13 cellular contexts compared by ENCODE assay signal in the genomic region with DNA sequence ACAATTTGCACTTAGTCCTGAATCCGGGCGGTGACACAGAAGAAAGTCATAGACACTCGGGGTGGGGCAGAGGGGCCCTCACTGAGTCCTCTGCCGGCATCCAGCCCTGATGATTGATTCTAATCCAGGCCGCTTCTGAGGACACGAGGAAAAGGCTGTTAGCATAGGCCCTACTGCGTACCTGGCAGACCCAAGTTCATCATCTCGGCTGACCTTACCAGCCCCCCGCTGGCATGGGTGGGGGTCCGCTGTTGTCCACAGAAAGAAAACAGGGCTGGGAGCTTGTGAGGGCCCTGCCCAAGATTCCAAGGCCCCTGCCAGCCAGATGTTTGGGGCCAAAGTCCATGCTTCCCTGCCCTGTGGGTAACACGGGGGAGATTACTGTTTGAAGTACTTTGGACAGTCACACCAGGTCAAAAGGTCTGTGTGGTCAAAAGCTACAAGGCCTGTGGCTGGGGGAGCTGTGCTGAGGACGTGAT. TPM values are rescaled to one million over a fixed set of nuclear protein-coding genes. Genes with fewer than 3 reads are reported as not detected.
A peak's percentile ranks its signal among the peaks of the same experiment; 100 is the strongest.
DNase-seq lines count a peak whose midpoint lies in the region; ATAC-seq and TF ChIP-seq lines count a peak whose summit lies in the region.
"Had no signal": no experiment of that assay in that cellular context is flagged by ENCODE, and none has a peak within 500 bp of the region (broad histone marks: within the 10 kb centered on the region; RNA-seq: fewer than 3 reads in every experiment).

No MANE protein-coding gene starts in this region.

- no peaks in the 10 kb centered on the region for H3K27me3 Mint-ChIP-seq in activated naive CD8-positive, alpha-beta T cell treated with anti-CD3 and anti-CD28 coated beads for 36 hours

- POLR2A ChIA-PET in HCT116 (lab: Charles Lee), result no interaction called here

- TF ChIP-seq CTCF in HCT116 (IDR thresholded peaks at IDR 0.05 in 2 of 3, conservative IDR thresholded peaks at IDR 0.05 in 1 of 3; ENCODE audit: borderline replicate concordance in 1 of 3, insufficient read depth in 1 of 3, low read depth in 2 of 3, low read length in 2 of 3) (no peak), adrenal gland (IDR thresholded peaks at IDR 0.05) (no peak), liver (IDR thresholded peaks at IDR 0.05; ENCODE audit: low read depth, low read length, missing input control) (no peak), spleen (IDR thresholded peaks at IDR 0.05 in 8 of 11, conservative IDR thresholded peaks at IDR 0.05 in 3 of 11) (no peak)

- H3K9ac ChIP-seq in HCT116 (ENCODE audit: low read length) (no peak overlapping the region), liver (ENCODE audit: low read depth in 1 of 2, low read length in 2 of 2) (peak overlapping the region; percentile 61 to 75)

- CTCF ChIA-PET in HCT116 (lab: Charles Lee), result no interaction called here

- H4K20me1 ChIP-seq in HCT116 (ENCODE audit: insufficient read depth), result no peaks in the 10 kb centered on the region

- H3K27ac ChIP-seq in HCT116 (ENCODE audit: low read depth, low read length), result no peak overlapping the region
- peak overlapping the region; percentile 86 to 99 (median 91) for H3K27ac ChIP-seq in adrenal gland
- peak overlapping the region; percentile 96 to 98 for H3K27ac ChIP-seq in liver (ENCODE audit: low read depth in 1 of 2, low read length in 2 of 2)
- peak overlapping the region in 7 of 8 donors; percentile 69 to 90 (median 82) for H3K27ac ChIP-seq in spleen

- peaks cover 12% of the 10 kb centered on the region for H3K36me3 Mint-ChIP-seq in activated naive CD8-positive, alpha-beta T cell treated with anti-CD3 and anti-CD28 coated beads for 36 hours

- peaks cover 8% of the 10 kb centered on the region; the same call in 1 of the 2 replicates for H3K79me2 ChIP-seq in HCT116 (ENCODE audit: insufficient read depth, low read length)

- H3K36me3 ChIP-seq in HCT116 (ENCODE audit: control insufficient read depth in 1 of 2, insufficient read depth in 2 of 2, low read length in 2 of 2) (no peaks in the 10 kb centered on the region), adrenal gland (replicated peaks in 1 of 2) (no peaks in the 10 kb centered on the region), liver (ENCODE audit: control insufficient read depth in 4 of 4, insufficient read depth in 3 of 4, low read depth in 1 of 4, low read length in 3 of 4) (no peaks in the 10 kb centered on the region), spleen (peaks cover 0 to 77% (median 0%) of the 10 kb centered on the region in 6 donors)

- no peak for ATAC-seq in HCT116
- ATAC-seq: activated CD8-positive, alpha-beta T cell treated with anti-CD3 and anti-CD28 coated beads, Interleukin-2, amount 10 ng/mL, durations not matched to agents 7 days and 5 days had no signal

- TF ChIP-seq POLR2A in HCT116 (IDR thresholded peaks at IDR 0.05; ENCODE audit: borderline replicate concordance, extremely low read depth, insufficient read depth, insufficient read length) (no peak), adrenal gland (IDR thresholded peaks at IDR 0.05) (no peak), spleen (IDR thresholded peaks at IDR 0.05) (no peak)

- no peak overlapping the region for H3K27ac Mint-ChIP-seq in activated naive CD8-positive, alpha-beta T cell treated with anti-CD3 and anti-CD28 coated beads for 36 hours
- H3K27ac Mint-ChIP-seq: activated CD8-positive, alpha-beta T cell treated with anti-CD3 and anti-CD28 coated beads, Interleukin-2, amount 10 ng/mL, durations not matched to agents 7 days and 5 days had no signal

- WGBS in adrenal gland, 4 donors, result 52 to 71% (median 59%) methylated on average over 7 to 12 of the region's 12 CpGs
- WGBS in liver, result 39% methylated on average over 12 of the region's 12 CpGs
- 76 to 81% (median 81%) methylated on average over 12 of the region's 12 CpGs for WGBS in spleen, 5 donors

- no peaks in the 10 kb centered on the region for H3K9me2 ChIP-seq in HCT116 (ENCODE audit: insufficient read depth)

- no peaks in the 10 kb centered on the region for H3K9me3 ChIP-seq in HCT116 (ENCODE audit: control insufficient read depth in 1 of 2, insufficient read depth in 1 of 2, low read depth in 1 of 2, low read length in 2 of 2)
- H3K9me3 ChIP-seq in adrenal gland (replicated peaks in 1 of 3), result no peaks in the 10 kb centered on the region
- no peaks in the 10 kb centered on the region for H3K9me3 ChIP-seq in liver (ENCODE audit: control insufficient read depth in 4 of 4, low read length in 3 of 4)
- H3K9me3 ChIP-seq in spleen, result no peaks in the 10 kb centered on the region

- H3K4me3 Mint-ChIP-seq in activated naive CD8-positive, alpha-beta T cell treated with anti-CD3 and anti-CD28 coated beads for 36 hours, result no peak overlapping the region
- H3K4me3 Mint-ChIP-seq: activated CD8-positive, alpha-beta T cell treated with anti-CD3 and anti-CD28 coated beads, Interleukin-2, amount 10 ng/mL, durations not matched to agents 7 days and 5 days had no signal

- peaks cover 6 to 29% of the 10 kb centered on the region in 2 experiments for H3K4me1 ChIP-seq in HCT116 (ENCODE audit: control insufficient read depth in 1 of 2, insufficient read depth in 2 of 2, low read length in 2 of 2)
- peaks cover 59 to 81% of the 10 kb centered on the region in 2 donors for H3K4me1 ChIP-seq in adrenal gland (replicated peaks in 1 of 2)
- H3K4me1 ChIP-seq in liver (ENCODE audit: control insufficient read depth in 4 of 4, insufficient read depth in 4 of 4, low read length in 3 of 4), result peaks cover 33 to 91% (median 56%) of the 10 kb centered on the region in 4 donors
- peaks cover 40 to 100% (median 84%) of the 10 kb centered on the region in 6 donors for H3K4me1 ChIP-seq in spleen

- H3K4me2 ChIP-seq in HCT116 (ENCODE audit: low read length), result 0 out of 2 replicates have a peak overlapping the region, but pooled peaks have one; percentile 4

- H3K9me3 Mint-ChIP-seq in activated naive CD8-positive, alpha-beta T cell treated with anti-CD3 and anti-CD28 coated beads for 36 hours, result no peaks in the 10 kb centered on the region

- RAD21 ChIA-PET in HCT116 (lab: Charles Lee; ENCODE audit: low non-redundant PET in 1 of 2, low total read pairs in 2 of 2, uncharacterized antibody in 2 of 2, unreplicated experiment in 2 of 2), result no interaction called here

- peaks cover 44% of the 10 kb centered on the region for H3K4me1 Mint-ChIP-seq in activated naive CD8-positive, alpha-beta T cell treated with anti-CD3 and anti-CD28 coated beads for 36 hours

- H3K4me3 ChIP-seq in HCT116 (replicated peaks in 1 of 2; ENCODE audit: low read depth in 1 of 2, low read length in 2 of 2), result no peak overlapping the region
- no peak overlapping the region for H3K4me3 ChIP-seq in adrenal gland
- no peak overlapping the region for H3K4me3 ChIP-seq in liver (ENCODE audit: low read depth in 1 of 3, low read length in 3 of 3)
- no peak overlapping the region for H3K4me3 ChIP-seq in spleen

- no TSS peak for BruUV-seq in HCT116 (replicated peaks; lab: Mats Ljungman, UMichigan)

- intact Hi-C loops in HCT116 (cut with micrococcal nuclease) (no loop called here), adrenal gland (cut with DNase I) (no loop called here), spleen (cut with DNase I; ENCODE audit: low total_unique reads) (no loop called here)

- no peak overlapping the region for H2AFZ ChIP-seq in HCT116 (ENCODE audit: low read depth, low read length, poor library complexity, severe bottlenecking)

- TF ChIP-seq RAD21 in HCT116 (IDR thresholded peaks at IDR 0.05; ENCODE audit: low read depth), result no peak
- peak; percentile 43 to 69 for TF ChIP-seq RAD21 in liver (IDR thresholded peaks at IDR 0.05)

- no peak for DNase-seq in HCT116 (ENCODE audit: low read depth, low spot score)
- DNase-seq in adrenal gland, result no peak
- DNase-seq in spleen, result no peak
- DNase-seq in activated naive CD8-positive, alpha-beta T cell treated with anti-CD3 and anti-CD28 coated beads for 36 hours, result no peak
- DNase-seq in activated CD8-positive, alpha-beta memory T cell treated with anti-CD3 and anti-CD28 coated beads, Interleukin-2, amount 50 U/mL, for 4 hours, result no peak
- no peak for DNase-seq in amygdala (lab: John Stamatoyannopoulos, UW)
- DNase-seq in GDM1 (lab: John Stamatoyannopoulos, UW), result no peak
- DNase-seq: activated CD8-positive, alpha-beta T cell treated with anti-CD3 and anti-CD28 coated beads, Interleukin-2, amount 10 ng/mL, durations not matched to agents 7 days and 5 days; DMS53; hypothalamus; NCI-H2081; SIG-M5 had no signal

- H3K27me3 ChIP-seq in HCT116 (ENCODE audit: insufficient read depth, low read length) (no peaks in the 10 kb centered on the region), adrenal gland (no peaks in the 10 kb centered on the region), liver (ENCODE audit: control insufficient read depth in 4 of 4, insufficient read depth in 4 of 4, low read length in 3 of 4) (no peaks in the 10 kb centered on the region), spleen (replicated peaks in 1 of 7) (no peaks in the 10 kb centered on the region)

TF ChIP-seq in liver, 16 proteins besides CTCF, POLR2A, EP300 and RAD21 (continues in another document):
- TF ChIP-seq YY1 (IDR thresholded peaks at IDR 0.05) (peak; percentile 19), JUND (IDR thresholded peaks at IDR 0.05) (peak in 1 of 2 donors; percentile 63), FOXA1 (IDR thresholded peaks at IDR 0.05) (peak; percentile 79), GABPA (IDR thresholded peaks at IDR 0.05 in 1 of 2, conservative IDR thresholded peaks at IDR 0.05 in 1 of 2) (peak in 1 of 2 donors; percentile 41), NR2F2 (IDR thresholded peaks at IDR 0.05) (peak; percentile 92), HNF4G (IDR thresholded peaks at IDR 0.05) (peak; percentile 99), TAF1 (conservative IDR thresholded peaks at IDR 0.05) (no peak), HNF4A (conservative IDR thresholded peaks at IDR 0.05) (peak; percentile 98 to 99), SP1 (IDR thresholded peaks at IDR 0.05) (peak; percentile 97), FOXA2 (IDR thresholded peaks at IDR 0.05) (peak; percentile 50), RXRA (IDR thresholded peaks at IDR 0.05) (peak; percentile 98 to 99)
- TF ChIP-seq, protein P1, sequence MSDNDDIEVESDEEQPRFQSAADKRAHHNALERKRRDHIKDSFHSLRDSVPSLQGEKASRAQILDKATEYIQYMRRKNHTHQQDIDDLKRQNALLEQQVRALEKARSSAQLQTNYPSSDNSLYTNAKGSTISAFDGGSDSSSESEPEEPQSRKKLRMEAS (IDR thresholded peaks at IDR 0.05), result peak; percentile 66

RNA-seq across cellular contexts. Expression of gene ERGIC1, which starts 24.5 kb away (rescaled TPM):
- total RNA-seq in HCT116 (2021; ENCODE audit: unreplicated experiment) (73.3 TPM), adrenal gland (100 to 1,000 TPM; 108 to 410 (median 254) TPM), liver (100 to 1,000 TPM in 1 of 2 donors, 10 to 100 TPM in 1; 45.4 to 149 TPM), spleen (100 to 1,000 TPM in 6 of 7 donors, 10 to 100 TPM in 1; 96.6 to 166 (median 143) TPM)
- 85.5 and 90.7 TPM in 2 replicates for polyA plus RNA-seq in HCT116 (2012)
- polyA plus RNA-seq in adrenal gland (100 to 1,000 TPM in 2 of 3 donors, 10 to 100 TPM in 1; 71.9 to 450 (median 103) TPM), liver (100 to 1,000 TPM in 1 of 2 donors, 10 to 100 TPM in 1; 53.1 to 155 TPM), spleen (10 to 100 TPM; 36.9 to 84.6 (median 46.8) TPM)
- total RNA-seq in activated naive CD8-positive, alpha-beta T cell treated with anti-CD3 and anti-CD28 coated beads for 36 hours, result 10 to 100 TPM; 45.9 to 46.9 TPM
